15 cellular contexts compared by ENCODE assay signal in genomic region chr14:96631621-96632362, GRCh38.
DNase-seq lines count a peak whose midpoint lies in the region; ATAC-seq lines count a peak whose summit lies in the region.
"Had no signal": no experiment of that assay in that cellular context is flagged by ENCODE, and none has a peak within 500 bp of the region (broad histone marks: within the 10 kb centered on the region; RNA-seq: fewer than 3 reads in every experiment).

No MANE protein-coding gene starts in this region.

- in situ Hi-C loops in SK-MEL-5 (cut with HindIII; ENCODE audit: low pct_unique_long_range_greater_than_20kb, low sequenced_read_pairs): no loop called here

- ATAC-seq in HG02970 (IDR thresholded peaks at IDR 0.05; ENCODE audit: low FRiP score, unreplicated experiment): no peak
- ATAC-seq: activated CD4-positive, CD25-positive, alpha-beta regulatory T cell treated with anti-CD3 and anti-CD28 coated beads, Interleukin-2, amount 50 U/mL, for 24 hours had no signal

- DNase-seq in AG20443 (ENCODE audit: low spot score) (peak; percentile 8), EH (ENCODE audit: low read depth) (peak; percentile 3), SK-MEL-5 (ENCODE audit: low read depth, low spot score) (peak; percentile 23), islet precursor cell (peak; percentile 59), OCI-M2 (lab: John Stamatoyannopoulos, UW; ENCODE audit: unreplicated experiment) (no peak), NOMO-1 treated with DMSO at 0.1 percent for 48 hours (lab: John Stamatoyannopoulos, UW; ENCODE audit: unreplicated experiment) (no peak), NCI-H524 (lab: John Stamatoyannopoulos, UW) (no peak)
- DNase-seq: amygdala; C1 segment of cervical spinal cord; Kasumi-1; NCI-H1694 treated with DMSO at 0.1 percent for 48 hours; NCI-H524 treated with DMSO at 0.1 percent for 48 hours; stimulated activated CD4-positive, alpha-beta T cell treated with anti-CD3 and anti-CD28 coated beads, Interleukin-12 subunit alpha, Interleukin-12 subunit beta, amount 100 ng/mL, for 4 hours had no signal

Comparison
In these comparisons a context has a peak if more than half of its experiments do, and no peak if none do; other contexts are left out.
1. DNase-seq: peak in AG20443 (single experiment), EH (single experiment), SK-MEL-5 (single experiment) and islet precursor cell (single experiment); none in OCI-M2 (single experiment), NOMO-1 treated with DMSO at 0.1 percent for 48 hours (single experiment) and NCI-H524 (0 of 2).